ENCODE assay signal across 19 cellular contexts in the genomic region with DNA sequence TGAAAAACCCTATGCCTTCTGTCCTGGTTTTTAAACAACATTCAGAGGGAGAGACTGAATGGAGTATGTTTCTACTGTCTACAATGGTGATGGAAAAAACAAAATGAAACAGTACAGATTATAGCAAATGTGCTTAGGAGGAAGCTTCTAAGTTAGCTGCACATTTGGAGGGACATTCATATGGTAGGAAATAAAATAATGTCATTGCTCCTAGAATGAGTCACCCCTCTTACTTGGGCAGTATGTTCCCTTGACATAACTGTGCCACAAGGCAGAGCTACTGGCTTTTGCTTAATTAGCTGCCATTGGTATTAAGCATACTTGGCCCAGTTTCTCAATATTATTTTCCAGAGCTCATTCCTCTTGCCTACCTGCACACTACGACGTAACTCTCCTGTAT.
A peak's percentile ranks its signal among the peaks of the same experiment; 100 is the strongest.
DNase-seq lines count a peak whose midpoint lies in the region; ATAC-seq, FAIRE-seq and TF ChIP-seq lines count a peak whose summit lies in the region.
"Had no signal": no experiment of that assay in that cellular context is flagged by ENCODE, and none has a peak within 500 bp of the region (broad histone marks: within the 10 kb centered on the region; RNA-seq: fewer than 3 reads in every experiment).

No MANE protein-coding gene starts in this region.

- CTCF ChIA-PET in SK-N-SH (lab: Yijun Ruan, JAX): no interaction called here

- H3K4me1 ChIP-seq in SK-N-SH (ENCODE audit: control insufficient read depth in 1 of 2, insufficient read depth in 2 of 2, low read depth in 1 of 2, low read length in 1 of 2) (peaks cover 0 to 14% of the 10 kb centered on the region in 2 experiments), fibroblast of lung (ENCODE audit: control insufficient read depth, extremely low read depth, insufficient read depth, low read length) (no peaks in the 10 kb centered on the region), endodermal cell (ENCODE audit: control insufficient read depth, insufficient read depth, low read length) (no peaks in the 10 kb centered on the region)
- H3K4me1 ChIP-seq: colonic mucosa, tibial artery had no signal

- POLR2A ChIA-PET in SK-N-SH (lab: Yijun Ruan, JAX): no interaction called here

- WGBS in SK-N-SH (ENCODE audit: low lambda C conversion rate): 88% methylated on average over 2 of the region's 2 CpGs
- WGBS in endodermal cell (ENCODE audit: insufficient coverage in 1 of 2, insufficient read length in 1 of 2), 2 experiments: 92 to 100% methylated on average over 2 of the region's 2 CpGs

- no peak overlapping the region for H2AFZ ChIP-seq in SK-N-SH (ENCODE audit: low read depth)
- H2AFZ ChIP-seq in fibroblast of lung (ENCODE audit: low read length): no peak overlapping the region
- H2AFZ ChIP-seq: PC-9 had no signal

- H3K9ac ChIP-seq in SK-N-SH (no peak overlapping the region), fibroblast of lung (ENCODE audit: insufficient read depth, low read length) (no peak overlapping the region), endodermal cell (ENCODE audit: extremely low read depth, low read length, poor library complexity, severe bottlenecking) (no peak overlapping the region)

- no peaks in the 10 kb centered on the region for H3K9me3 ChIP-seq in SK-N-SH
- H3K9me3 ChIP-seq in fibroblast of lung (ENCODE audit: control insufficient read depth, insufficient read depth, low read depth, low read length): no peaks in the 10 kb centered on the region
- H3K9me3 ChIP-seq in endodermal cell (ENCODE audit: control insufficient read depth, low read length): no peaks in the 10 kb centered on the region
- H3K9me3 ChIP-seq: colonic mucosa, gastroesophageal sphincter, tibial artery had no signal

- H3K36me3 Mint-ChIP-seq in activated naive CD4-positive, alpha-beta T cell treated with anti-CD3 and anti-CD28 coated beads, Interleukin-2, amount 50 U/mL, for 72 hours: peaks cover 6 to 9% of the 10 kb centered on the region in 2 donors
- no peaks in the 10 kb centered on the region for H3K36me3 Mint-ChIP-seq in endodermal cell (ENCODE audit: low read depth)

- H3K4me1 Mint-ChIP-seq in endodermal cell: no peaks in the 10 kb centered on the region
- H3K4me1 Mint-ChIP-seq: CD4-positive, CD25-positive, alpha-beta regulatory T cell had no signal

- peak overlapping the region in 1 of 2 experiments; percentile 19; a peak in 1 of 4 replicates for H3K27ac ChIP-seq in SK-N-SH (ENCODE audit: low read depth in 2 of 2, low read length in 1 of 2)
- H3K27ac ChIP-seq in fibroblast of lung (ENCODE audit: insufficient read depth, low read length): no peak overlapping the region
- H3K27ac ChIP-seq in endodermal cell (ENCODE audit: low read depth, low read length): no peak overlapping the region
- H3K27ac ChIP-seq: colonic mucosa, gastroesophageal sphincter, PC-9, tibial artery had no signal

- no peaks in the 10 kb centered on the region for H3K27me3 Mint-ChIP-seq in endodermal cell (ENCODE audit: insufficient read depth)
- H3K27me3 Mint-ChIP-seq: CD4-positive, CD25-positive, alpha-beta regulatory T cell had no signal

- H3K9me2 ChIP-seq in SK-N-SH: no peaks in the 10 kb centered on the region

- H3F3A ChIP-seq in SK-N-SH (replicated peaks; ENCODE audit: insufficient read depth): peaks cover 13% of the 10 kb centered on the region

- no peaks in the 10 kb centered on the region for H4K20me1 ChIP-seq in SK-N-SH (ENCODE audit: insufficient read depth)
- no peaks in the 10 kb centered on the region for H4K20me1 ChIP-seq in fibroblast of lung (ENCODE audit: control insufficient read depth, extremely low read depth, insufficient read depth, low read length)

- ATAC-seq in activated naive CD4-positive, alpha-beta T cell treated with anti-CD3 and anti-CD28 coated beads, Interleukin-2, amount 50 U/mL, for 72 hours: peak; percentile 22 to 64
- ATAC-seq in GM18909 (IDR thresholded peaks at IDR 0.05; ENCODE audit: poor library complexity, unreplicated experiment): no peak
- ATAC-seq: activated CD4-positive, CD25-positive, alpha-beta regulatory T cell treated with anti-CD3 and anti-CD28 coated beads, Interleukin-2, amount 50 U/mL, for 24 hours; gastroesophageal sphincter; left colon had no signal

- peaks cover 0 to 5% of the 10 kb centered on the region in 2 donors for H3K9me3 Mint-ChIP-seq in activated naive CD4-positive, alpha-beta T cell treated with anti-CD3 and anti-CD28 coated beads, Interleukin-2, amount 50 U/mL, for 72 hours
- no peaks in the 10 kb centered on the region for H3K9me3 Mint-ChIP-seq in endodermal cell
- H3K9me3 Mint-ChIP-seq: mesothelial cell of epicardium had no signal

- H3K79me2 ChIP-seq in SK-N-SH (ENCODE audit: insufficient read depth) (no peaks in the 10 kb centered on the region), fibroblast of lung (ENCODE audit: control insufficient read depth, insufficient read depth, low read length) (no peaks in the 10 kb centered on the region)

- H3K4me3 ChIP-seq in SK-N-SH (ENCODE audit: low read depth in 2 of 2, low read length in 1 of 2) (no peak overlapping the region), fibroblast of lung (replicated peaks in 1 of 4; ENCODE audit: control extremely low read depth in 1 of 4, insufficient read depth in 1 of 4, low read depth in 3 of 4, low read length in 4 of 4) (no peak overlapping the region), endodermal cell (ENCODE audit: low read length) (no peak overlapping the region)
- H3K4me3 ChIP-seq: colonic mucosa, gastroesophageal sphincter, PC-9, tibial artery had no signal

- H3K4me3 Mint-ChIP-seq in endodermal cell: no peak overlapping the region
- H3K4me3 Mint-ChIP-seq: CD4-positive, CD25-positive, alpha-beta regulatory T cell; mesothelial cell of epicardium had no signal

- no peak for TF ChIP-seq EP300 in SK-N-SH (IDR thresholded peaks at IDR 0.05; ENCODE audit: borderline replicate concordance in 1 of 2, low read depth in 1 of 2, low read length in 1 of 2)

- H3K4me2 ChIP-seq in SK-N-SH (no peak overlapping the region), fibroblast of lung (ENCODE audit: extremely low read depth, insufficient read depth, low read length) (no peak overlapping the region)
- H3K4me2 ChIP-seq: PC-9 had no signal

- no peak for FAIRE-seq in GM12891 (lab: Jason Lieb, UNC)

- no peak overlapping the region for H3K27ac Mint-ChIP-seq in activated naive CD4-positive, alpha-beta T cell treated with anti-CD3 and anti-CD28 coated beads, Interleukin-2, amount 50 U/mL, for 72 hours
- H3K27ac Mint-ChIP-seq in endodermal cell: no peak overlapping the region
- H3K27ac Mint-ChIP-seq: CD4-positive, CD25-positive, alpha-beta regulatory T cell; mesothelial cell of epicardium had no signal

- H3K27me3 ChIP-seq in SK-N-SH (ENCODE audit: insufficient read depth): no peaks in the 10 kb centered on the region
- H3K27me3 ChIP-seq in fibroblast of lung (ENCODE audit: control insufficient read depth, insufficient read depth, low read length): no peaks in the 10 kb centered on the region
- H3K27me3 ChIP-seq in endodermal cell (ENCODE audit: control insufficient read depth, insufficient read depth, low read length, poor library complexity, severe bottlenecking): no peaks in the 10 kb centered on the region
- H3K27me3 ChIP-seq: colonic mucosa, gastroesophageal sphincter, tibial artery had no signal

- TF ChIP-seq POLR2A in GM12891 (IDR thresholded peaks at IDR 0.05; ENCODE audit: low read depth, low read length): no peak

- TF ChIP-seq RAD21 in SK-N-SH (IDR thresholded peaks at IDR 0.05; ENCODE audit: low read length): no peak

- TF ChIP-seq CTCF in SK-N-SH (IDR thresholded peaks at IDR 0.05) (no peak), fibroblast of lung (conservative IDR thresholded peaks at IDR 0.05 in 1 of 2, IDR thresholded peaks at IDR 0.05 in 1 of 2; ENCODE audit: low read depth in 1 of 2, low read length in 2 of 2) (no peak), endodermal cell (conservative IDR thresholded peaks at IDR 0.05) (no peak)

- no peaks in the 10 kb centered on the region for H3K36me3 ChIP-seq in SK-N-SH (replicated peaks in 1 of 2; ENCODE audit: control insufficient read depth in 1 of 2, insufficient read depth in 2 of 2, low read length in 1 of 2)
- H3K36me3 ChIP-seq in fibroblast of lung (ENCODE audit: control insufficient read depth, insufficient read depth, low read length): no peaks in the 10 kb centered on the region
- H3K36me3 ChIP-seq in endodermal cell (ENCODE audit: control insufficient read depth, insufficient read depth, low read length): no peaks in the 10 kb centered on the region
- H3K36me3 ChIP-seq: colonic mucosa, gastroesophageal sphincter, tibial artery had no signal

- no peak for DNase-seq in activated naive CD4-positive, alpha-beta T cell treated with anti-CD3 and anti-CD28 coated beads, Interleukin-2, amount 50 U/mL, for 72 hours (ENCODE audit: low spot score in 2 of 2)
- DNase-seq in activated naive CD4-positive, alpha-beta T cell treated with Interleukin-2 at 50 U/mL for 16 hours: no peak
- DNase-seq in SK-N-SH: no peak
- DNase-seq in fibroblast of lung (ENCODE audit: low read depth in 2 of 2): peak; percentile 31 to 51
- no peak for DNase-seq in GM12891 (ENCODE audit: insufficient read length, low spot score)
- no peak for DNase-seq in cerebellar nuclear complex (lab: John Stamatoyannopoulos, UW)
- no peak for DNase-seq in endodermal cell
- DNase-seq: ACHN; CD4-positive, CD25-positive, alpha-beta regulatory T cell; colonic mucosa; DMS153; left colon; NCI-H1436 treated with DMSO at 0.1 percent for 48 hours; PC-9; tibial artery had no signal

TF ChIP-seq in SK-N-SH, 30 proteins besides CTCF, POLR2A, EP300 and RAD21 (continues in another document):
- TF ChIP-seq FOSL2 (IDR thresholded peaks at IDR 0.05; ENCODE audit: borderline replicate concordance, low read depth) (peak; percentile 19; the same call in 1 of the 2 replicates), RXRA (IDR thresholded peaks at IDR 0.05; ENCODE audit: borderline replicate concordance, low read depth) (no peak), MXI1 (IDR thresholded peaks at IDR 0.05; ENCODE audit: low read depth, low read length) (no peak)

TF ChIP-seq in GM12891, 5 proteins besides CTCF, POLR2A, EP300 and RAD21:
- no peak for TF ChIP-seq PAX5 (IDR thresholded peaks at IDR 0.05; ENCODE audit: insufficient read depth, low read length, severe bottlenecking)
- no peak for TF ChIP-seq TAF1 (IDR thresholded peaks at IDR 0.05; ENCODE audit: low read depth, low read length)
- TF ChIP-seq POLR2AphosphoS5 (IDR thresholded peaks at IDR 0.05; ENCODE audit: low read depth, low read length): no peak
- TF ChIP-seq POU2F2 (IDR thresholded peaks at IDR 0.05; ENCODE audit: low read depth, low read length): no peak
- TF ChIP-seq SPI1 (IDR thresholded peaks at IDR 0.05; ENCODE audit: low read depth, low read length): no peak

Comparison
In these comparisons a context has a peak if more than half of its experiments do, and no peak if none do; other contexts are left out.
1. DNase-seq: peak in fibroblast of lung (2 of 2); none in activated naive CD4-positive, alpha-beta T cell treated with anti-CD3 and anti-CD28 coated beads, Interleukin-2, amount 50 U/mL, for 72 hours (0 of 2), activated naive CD4-positive, alpha-beta T cell treated with Interleukin-2 at 50 U/mL for 16 hours (single experiment), SK-N-SH (single experiment), GM12891 (single experiment), cerebellar nuclear complex (0 of 2) and endodermal cell (single experiment).